8 cellular contexts compared by ENCODE assay signal in genomic region chr1:150235852-150236613, GRCh38. TPM values are rescaled to one million over a fixed set of nuclear protein-coding genes. Genes with fewer than 3 reads are reported as not detected.
DNase-seq lines count a peak whose midpoint lies in the region; ATAC-seq and TF ChIP-seq lines count a peak whose summit lies in the region.

Gene ANP32E (minus strand): TSS chr1:150236112. CDS start chr1:150235786, 326 bp downstream.

- ATAC-seq in GM19397 (IDR thresholded peaks at IDR 0.05; ENCODE audit: unreplicated experiment) (peak; percentile 82), HG03571 (IDR thresholded peaks at IDR 0.05; ENCODE audit: unreplicated experiment) (peak; percentile 84), left lung (peak; percentile 89)

- intact Hi-C loops in left lung (cut with DNase I) = no loop called here

- DNase-seq in CD1c-positive myeloid dendritic cell (ENCODE audit: extremely low spot score) (peak; percentile 96), NCI-H774 (lab: John Stamatoyannopoulos, UW) (peak; percentile 99), dermis blood vessel endothelial cell (peak; percentile 100), left lung (peak; percentile 94 to 95)
- peak; percentile 91 to 92 for DNase-seq in activated CD4-positive, alpha-beta T cell treated with anti-CD3 and anti-CD28 coated beads, Interleukin-2, amount 50 U/mL, for 4 hours
- peak; percentile 84 to 86 for DNase-seq in stimulated activated CD4-positive, alpha-beta T cell treated with anti-CD3 and anti-CD28 coated beads, Interleukin-2, amount 100 ng/mL, for 48 hours

- peaks cover 0 to 3% of the 10 kb centered on the region in 2 donors for H3K36me3 ChIP-seq in left lung

- TF ChIP-seq CTCF in left lung (IDR thresholded peaks at IDR 0.05) = no peak

- no peaks in the 10 kb centered on the region for H3K9me3 ChIP-seq in left lung

- peak within 1 kb of the TSS; percentile 92 to 98 for H3K27ac ChIP-seq in left lung

- H3K4me3 ChIP-seq in left lung = peak within 1 kb of the TSS; percentile 71 to 75

- H3K27me3 ChIP-seq in left lung = no peaks in the 10 kb centered on the region

- H3K4me1 ChIP-seq in left lung = peaks cover 8 to 24% of the 10 kb centered on the region in 2 donors

RNA-seq across cellular contexts. Expression of gene ANP32E, which starts in this region (rescaled TPM):
- total RNA-seq in dermis blood vessel endothelial cell = 18.2 and 35.8 TPM in 2 replicates
- 10 to 100 TPM; 27.3 to 31.4 TPM for total RNA-seq in left lung

Comparison
In these comparisons a context has a peak if more than half of its experiments do, and no peak if none do; other contexts are left out.
1. Peak in every context shown above with its lines: DNase-seq, ATAC-seq, H3K4me3 ChIP-seq and H3K27ac ChIP-seq.